12 cellular contexts compared by ENCODE assay signal in the genomic region with DNA sequence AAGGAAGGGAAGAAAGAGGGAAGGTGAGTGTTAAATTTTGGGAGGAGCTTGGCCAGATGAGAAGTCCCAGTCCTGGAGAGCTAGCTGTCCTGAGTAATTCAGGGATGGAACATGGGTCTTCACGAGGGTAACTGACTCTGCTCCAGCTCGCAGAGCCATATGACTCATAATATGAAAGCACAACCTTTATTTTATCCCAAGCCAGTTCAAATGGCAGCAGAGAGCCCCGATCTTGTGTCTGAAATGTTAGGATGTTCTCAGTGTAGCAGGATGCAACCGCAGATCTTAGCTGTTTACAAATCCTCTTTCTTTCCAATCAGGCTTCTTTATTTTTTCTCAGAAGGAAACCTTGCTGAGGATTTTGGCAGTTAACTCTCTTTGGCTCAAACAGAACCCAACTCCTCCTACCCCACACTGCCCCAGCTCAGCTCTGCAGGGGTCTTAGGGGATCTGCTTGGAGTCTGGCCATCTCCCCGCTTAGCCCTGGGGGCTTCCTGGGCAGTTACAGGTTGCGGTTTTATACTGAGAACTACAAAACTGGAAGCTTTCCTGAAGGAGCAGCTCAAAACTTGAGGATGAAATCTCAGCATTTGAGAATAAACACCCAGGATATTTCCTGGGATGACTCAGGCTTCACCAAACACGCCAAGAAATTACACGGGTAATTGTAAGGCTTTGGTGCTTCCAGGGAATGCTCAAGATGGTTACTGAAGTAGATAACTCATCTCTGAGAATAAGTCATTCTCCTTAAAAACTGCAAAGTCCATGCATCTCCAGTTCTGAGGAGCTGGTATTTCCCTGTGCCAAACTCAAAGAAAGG.
DNase-seq lines count a peak whose midpoint lies in the region; ATAC-seq and TF ChIP-seq lines count a peak whose summit lies in the region.
"Had no signal": no experiment of that assay in that cellular context is flagged by ENCODE, and none has a peak within 500 bp of the region (broad histone marks: within the 10 kb centered on the region; RNA-seq: fewer than 3 reads in every experiment).

No MANE protein-coding gene starts in this region.

- ATAC-seq in T-helper 17 cell: no peak

- H3K36me3 ChIP-seq in skeletal muscle tissue (ENCODE audit: control insufficient read depth in 3 of 3, insufficient read depth in 3 of 3, low read length in 3 of 3): no peaks in the 10 kb centered on the region

- no peak overlapping the region for H3K27ac Mint-ChIP-seq in T-helper 17 cell

- peaks cover 2% of the 10 kb centered on the region for H3K36me3 Mint-ChIP-seq in T-helper 17 cell (ENCODE audit: low read depth)

- peak overlapping the region; percentile 47 for H3K4me3 ChIP-seq in WI38 (ENCODE audit: low read depth, low read length)
- no peak overlapping the region for H3K4me3 ChIP-seq in skeletal muscle tissue (ENCODE audit: low read length in 3 of 3)

- peaks cover 7 to 15% (median 11%) of the 10 kb centered on the region in 3 donors for H3K4me1 ChIP-seq in skeletal muscle tissue (ENCODE audit: control insufficient read depth in 3 of 3, insufficient read depth in 3 of 3, low read length in 3 of 3)

- H3K4me1 Mint-ChIP-seq in T-helper 17 cell: peaks cover 16% of the 10 kb centered on the region

- H3K27ac ChIP-seq in skeletal muscle tissue (ENCODE audit: low read depth, low read length): peak overlapping the region; percentile 51
- H3K27ac ChIP-seq: KMS-11 had no signal

- no peak overlapping the region for H3K4me3 Mint-ChIP-seq in T-helper 17 cell

- H3K27me3 Mint-ChIP-seq in T-helper 17 cell: no peaks in the 10 kb centered on the region

- peak; percentile 93 for DNase-seq in EH (ENCODE audit: low read depth)
- peak; percentile 73 for DNase-seq in glomerular visceral epithelial cell (ENCODE audit: extremely low spot score)
- DNase-seq in NCI-H524 treated with DMSO at 0.1 percent for 48 hours (lab: John Stamatoyannopoulos, UW): no peak
- DNase-seq in NCI-H2171 (lab: John Stamatoyannopoulos, UW): no peak
- DNase-seq in T-helper 17 cell: no peak
- no peak for DNase-seq in activated CD8-positive, alpha-beta memory T cell treated with anti-CD3 and anti-CD28 coated beads, Interleukin-2, amount 50 U/mL, for 48 hours
- DNase-seq: DMS79 treated with DMSO at 0.1 percent for 48 hours; effector memory CD4-positive, alpha-beta T cell; stimulated activated CD4-positive, alpha-beta T cell treated with anti-CD3 and anti-CD28 coated beads, Interleukin-4, amount 100 ng/mL, for 4 hours had no signal

- peak overlapping the region in 2 of 3 donors; percentile 3 to 28 for H3K9ac ChIP-seq in skeletal muscle tissue (ENCODE audit: low read depth in 1 of 3, low read length in 3 of 3)
- H3K9ac ChIP-seq: KMS-11 had no signal

- H3K27me3 ChIP-seq in skeletal muscle tissue (ENCODE audit: control insufficient read depth in 3 of 3, insufficient read depth in 3 of 3, low read length in 3 of 3): no peaks in the 10 kb centered on the region

- H3K9me3 ChIP-seq in skeletal muscle tissue (ENCODE audit: control insufficient read depth in 3 of 3, low read length in 3 of 3) (peaks cover 0 to 5% (median 0%) of the 10 kb centered on the region in 3 donors), T-helper 17 cell (ENCODE audit: control insufficient read depth, low read length, poor library complexity, severe bottlenecking) (no peaks in the 10 kb centered on the region)

- TF ChIP-seq CTCF in WI38 (IDR thresholded peaks at IDR 0.05; ENCODE audit: low read depth, low read length): no peak

Comparison
In these comparisons a context has a peak if more than half of its experiments do, and no peak if none do; other contexts are left out.
1. DNase-seq: peak in EH (single experiment) and glomerular visceral epithelial cell (single experiment); none in NCI-H524 treated with DMSO at 0.1 percent for 48 hours (single experiment), NCI-H2171 (single experiment), T-helper 17 cell (0 of 3) and activated CD8-positive, alpha-beta memory T cell treated with anti-CD3 and anti-CD28 coated beads, Interleukin-2, amount 50 U/mL, for 48 hours (single experiment).